In genomic region chr9:8856686-8857329, GRCh38 we compare ENCODE assay signal across 8 cellular contexts.
DNase-seq lines count a peak whose midpoint lies in the region; ATAC-seq and TF ChIP-seq lines count a peak whose summit lies in the region.

No MANE protein-coding gene starts in this region.

- no peaks in the 10 kb centered on the region for H3K36me3 ChIP-seq in HUES48 (ENCODE audit: control insufficient read depth, insufficient read depth, low read length)
- H3K36me3 ChIP-seq in duodenal mucosa (ENCODE audit: control insufficient read depth in 1 of 2, insufficient read depth in 2 of 2, low read length in 2 of 2): no peaks in the 10 kb centered on the region
- no peaks in the 10 kb centered on the region for H3K36me3 ChIP-seq in muscle layer of duodenum (ENCODE audit: control insufficient read depth in 1 of 2, insufficient read depth in 2 of 2, low read length in 2 of 2)
- no peaks in the 10 kb centered on the region for H3K36me3 ChIP-seq in Karpas-422 (ENCODE audit: insufficient read depth, low read length)

- H3K27ac Mint-ChIP-seq in HFFc6: no peak overlapping the region

- peak overlapping the region; percentile 54 for H3K27ac ChIP-seq in HUES48 (ENCODE audit: low read depth, low read length)
- H3K27ac ChIP-seq in duodenal mucosa (ENCODE audit: low read depth, low read length): no peak overlapping the region
- H3K27ac ChIP-seq in muscle layer of duodenum (ENCODE audit: low read length): no peak overlapping the region
- H3K27ac ChIP-seq in Karpas-422 (ENCODE audit: low read length): no peak overlapping the region

- peaks cover 4% of the 10 kb centered on the region; the same call in 1 of the 2 replicates for H3K9me3 Mint-ChIP-seq in HFFc6

- H3K36me3 Mint-ChIP-seq in HFFc6 (ENCODE audit: low read depth): no peaks in the 10 kb centered on the region

- H3K4me1 ChIP-seq in HUES48 (ENCODE audit: control insufficient read depth, insufficient read depth, low read length) (peaks cover 37% of the 10 kb centered on the region), duodenal mucosa (ENCODE audit: control insufficient read depth in 1 of 2, insufficient read depth in 2 of 2, low read length in 2 of 2) (peaks cover 0 to 13% of the 10 kb centered on the region in 2 donors), muscle layer of duodenum (ENCODE audit: control insufficient read depth in 1 of 2, insufficient read depth in 2 of 2, low read length in 2 of 2) (peaks cover 0 to 14% of the 10 kb centered on the region in 2 donors), Karpas-422 (ENCODE audit: low read length) (no peaks in the 10 kb centered on the region)

- H3K9ac ChIP-seq in HUES48 (ENCODE audit: low read depth, low read length): peak overlapping the region; percentile 79
- peak overlapping the region in 1 of 2 donors; percentile 20 for H3K9ac ChIP-seq in duodenal mucosa (ENCODE audit: low read depth in 1 of 2, low read length in 2 of 2)
- no peak overlapping the region for H3K9ac ChIP-seq in Karpas-422 (ENCODE audit: low read length)

- TF ChIP-seq CTCF in AG09309 (IDR thresholded peaks at IDR 0.05; ENCODE audit: control insufficient read depth, insufficient read depth, low read depth, low read length, missing control alignments) (no peak), HFFc6 (IDR thresholded peaks at IDR 0.05) (no peak)

- no peak overlapping the region for H2AFZ ChIP-seq in Karpas-422 (ENCODE audit: low read length)

- peaks cover 16% of the 10 kb centered on the region for H3K27me3 Mint-ChIP-seq in HFFc6 (ENCODE audit: insufficient read depth)

- peak overlapping the region; percentile 61 for H3K4me3 ChIP-seq in AG09309 (ENCODE audit: control insufficient read depth, low read depth, low read length)
- peak overlapping the region; percentile 96 for H3K4me3 ChIP-seq in HUES48 (ENCODE audit: low read depth, low read length)
- H3K4me3 ChIP-seq in duodenal mucosa (ENCODE audit: low read depth in 1 of 2, low read length in 2 of 2): peak overlapping the region; percentile 60 to 67
- peak overlapping the region; percentile 51 to 71 for H3K4me3 ChIP-seq in muscle layer of duodenum (ENCODE audit: low read depth in 1 of 2, low read length in 2 of 2)
- no peak overlapping the region for H3K4me3 ChIP-seq in Karpas-422 (ENCODE audit: low read length)

- H3K4me2 ChIP-seq in Karpas-422 (ENCODE audit: low read depth, low read length, poor library complexity, severe bottlenecking): no peak overlapping the region

- no peak for DNase-seq in AG09309 (ENCODE audit: low read depth)
- DNase-seq in HFFc6: no peak
- DNase-seq in Karpas-422: no peak
- no peak for DNase-seq in GDM1 (lab: John Stamatoyannopoulos, UW)

- no peaks in the 10 kb centered on the region for H3K4me1 Mint-ChIP-seq in HFFc6 (ENCODE audit: low read depth)

- H3K4me3 Mint-ChIP-seq in HFFc6: no peak overlapping the region

- H3K79me2 ChIP-seq in Karpas-422 (ENCODE audit: low read length): no peaks in the 10 kb centered on the region

- H3K27me3 ChIP-seq in HUES48 (ENCODE audit: control insufficient read depth, insufficient read depth, low read length) (peaks cover 20% of the 10 kb centered on the region), duodenal mucosa (ENCODE audit: control insufficient read depth in 1 of 2, insufficient read depth in 2 of 2, low read length in 2 of 2) (peaks cover 15 to 46% of the 10 kb centered on the region in 2 donors), muscle layer of duodenum (ENCODE audit: low read depth, low read length) (peaks cover 30% of the 10 kb centered on the region), Karpas-422 (ENCODE audit: low read length) (no peaks in the 10 kb centered on the region)

- no peaks in the 10 kb centered on the region for H4K20me1 ChIP-seq in Karpas-422 (ENCODE audit: insufficient read depth, low read depth, low read length)

- H3K9me3 ChIP-seq in HUES48 (ENCODE audit: control insufficient read depth, insufficient read depth, low read length) (no peaks in the 10 kb centered on the region), duodenal mucosa (ENCODE audit: control insufficient read depth in 1 of 2, low read length in 2 of 2) (no peaks in the 10 kb centered on the region), muscle layer of duodenum (ENCODE audit: control insufficient read depth in 1 of 2, low read length in 2 of 2) (no peaks in the 10 kb centered on the region), Karpas-422 (ENCODE audit: low read length) (peaks cover 4% of the 10 kb centered on the region; the same call in 1 of the 2 replicates)

- no peaks in the 10 kb centered on the region for H3K9me2 ChIP-seq in Karpas-422 (replicated peaks; ENCODE audit: insufficient read depth, low read length)

- ATAC-seq in GM19023 (IDR thresholded peaks at IDR 0.05; ENCODE audit: unreplicated experiment): no peak
